1 cellular context compared by ENCODE assay signal in genomic region chr10:71927669-71928592, GRCh38.
TF ChIP-seq lines count a peak whose summit lies in the region.

No MANE protein-coding gene starts in this region.

TF ChIP-seq in HepG2, 621 proteins besides CTCF, POLR2A, EP300 and RAD21 (continued from another document and continues in another):
- no peak for TF ChIP-seq UBTF (CRISPR knock-in tag; IDR thresholded peaks at IDR 0.05)
- peak; percentile 71; the same call in 1 of the 2 replicates for TF ChIP-seq SOX5 (CRISPR knock-in tag; IDR thresholded peaks at IDR 0.05; ENCODE audit: borderline replicate concordance)
- no peak for TF ChIP-seq GPBP1L1 (CRISPR knock-in tag; IDR thresholded peaks at IDR 0.05)
- TF ChIP-seq PAXIP1 (CRISPR knock-in tag; conservative IDR thresholded peaks at IDR 0.05) = 0 out of 2 replicates have a peak, but pooled peaks have one; percentile 35
- peak; percentile 61 for TF ChIP-seq RARA (CRISPR knock-in tag; IDR thresholded peaks at IDR 0.05)
- TF ChIP-seq HDAC1 (CRISPR knock-in tag; IDR thresholded peaks at IDR 0.05) = 0 out of 2 replicates have a peak, but pooled peaks have one; percentile 15
- no peak for TF ChIP-seq NFE2L2 (IDR thresholded peaks at IDR 0.05; ENCODE audit: low read length)
- peak; percentile 62; the same call in 1 of the 2 replicates for TF ChIP-seq NCOR1 (IDR thresholded peaks at IDR 0.05; ENCODE audit: borderline replicate concordance, low read length)
- no peak for TF ChIP-seq E2F1 (CRISPR knock-in tag; IDR thresholded peaks at IDR 0.05)
- TF ChIP-seq EZH2 (conservative IDR thresholded peaks at IDR 0.05; ENCODE audit: low read depth, low read length) = no peak
- no peak for TF ChIP-seq EED (CRISPR knock-in tag; IDR thresholded peaks at IDR 0.05)
- TF ChIP-seq KLF16 (CRISPR knock-in tag; IDR thresholded peaks at IDR 0.05) = 0 out of 4 replicates have a peak, but pooled peaks of 1 of the 2 experiments have one; percentile 48
- TF ChIP-seq ZNF576 (CRISPR knock-in tag; IDR thresholded peaks at IDR 0.05) = no peak
- TF ChIP-seq GATAD2A (CRISPR knock-in tag; IDR thresholded peaks at IDR 0.05) = peak; percentile 72
- no peak for TF ChIP-seq ZNF646 (CRISPR knock-in tag; IDR thresholded peaks at IDR 0.05)
- TF ChIP-seq ZNF441 (CRISPR knock-in tag; IDR thresholded peaks at IDR 0.05; ENCODE audit: borderline replicate concordance) = no peak
- TF ChIP-seq ATF3 (CRISPR knock-in tag; IDR thresholded peaks at IDR 0.05) = no peak
- TF ChIP-seq ZNF609 (CRISPR knock-in tag; IDR thresholded peaks at IDR 0.05; ENCODE audit: borderline replicate concordance) = no peak
- no peak for TF ChIP-seq MBD4 (IDR thresholded peaks at IDR 0.05; ENCODE audit: borderline replicate concordance, low read length)
- peak; percentile 60; the same call in 1 of the 2 replicates for TF ChIP-seq FOXP4 (CRISPR knock-in tag; IDR thresholded peaks at IDR 0.05)
- TF ChIP-seq ZNF121 (CRISPR knock-in tag; IDR thresholded peaks at IDR 0.05) = peak; percentile 25; the same call in 1 of the 2 replicates
- no peak for TF ChIP-seq HOXA3 (CRISPR knock-in tag; IDR thresholded peaks at IDR 0.05)
- no peak for TF ChIP-seq TOPORS (CRISPR knock-in tag; IDR thresholded peaks at IDR 0.05)
- no peak for TF ChIP-seq HNRNPL (IDR thresholded peaks at IDR 0.05; ENCODE audit: low read depth, low read length)
- TF ChIP-seq ZNF674 (CRISPR knock-in tag; IDR thresholded peaks at IDR 0.05; ENCODE audit: low read depth) = no peak
- TF ChIP-seq DMAP1 (CRISPR knock-in tag; IDR thresholded peaks at IDR 0.05) = 0 out of 2 replicates have a peak, but pooled peaks have one; percentile 17
- TF ChIP-seq TMF1 (CRISPR knock-in tag; IDR thresholded peaks at IDR 0.05; ENCODE audit: low read depth) = no peak
- TF ChIP-seq ARID3A (IDR thresholded peaks at IDR 0.05; ENCODE audit: low read depth, low read length) = peak; percentile 63; the same call in 1 of the 2 replicates
